In the genomic region with DNA sequence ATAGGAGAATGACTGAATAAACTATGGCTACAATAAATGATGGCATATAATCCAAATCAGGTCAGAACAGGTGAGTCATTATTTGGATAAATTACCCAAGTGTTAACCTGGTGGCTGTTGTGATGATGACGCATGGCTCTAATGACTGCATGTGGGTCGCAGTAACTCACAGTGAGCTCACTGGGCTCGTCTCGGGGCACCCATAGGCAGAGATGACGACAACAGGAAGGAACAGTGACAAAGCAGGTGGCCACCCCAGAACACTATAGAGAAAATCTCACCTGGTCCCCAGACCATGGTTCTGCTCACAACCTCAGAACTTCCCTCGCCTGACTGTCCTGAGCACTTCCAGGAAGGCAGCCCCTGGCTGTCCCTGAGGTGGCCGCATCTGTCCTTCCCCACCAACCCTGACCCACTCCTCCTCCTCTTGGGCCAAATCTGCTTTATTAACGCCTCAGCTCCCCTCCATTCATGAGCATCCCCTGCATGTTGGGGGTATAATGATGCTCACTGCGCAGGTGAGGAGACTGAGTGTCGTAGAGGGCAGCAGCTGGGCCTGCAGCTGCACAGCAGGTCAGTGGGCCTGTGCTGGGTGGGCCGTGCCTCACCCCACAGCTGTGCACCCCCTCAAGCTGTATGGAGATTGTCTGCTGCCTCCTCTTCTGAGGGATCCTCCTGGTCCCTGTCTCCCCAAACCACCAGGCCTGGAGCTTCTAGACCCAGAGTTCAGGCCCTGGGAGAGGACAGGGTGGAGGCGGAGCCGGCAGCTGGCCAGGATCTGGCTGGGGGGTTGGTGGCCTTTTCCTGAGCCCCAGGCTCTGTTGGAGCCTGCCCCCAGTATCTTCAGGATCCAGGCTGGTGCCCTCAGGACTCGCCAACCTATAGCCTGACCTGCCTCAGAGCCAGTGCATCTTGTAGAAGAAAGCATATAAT, we compare ENCODE assay signal across 11 cellular contexts. TPM values are rescaled to one million over a fixed set of nuclear protein-coding genes. Genes with fewer than 3 reads are reported as not detected.
A peak's percentile ranks its signal among the peaks of the same experiment; 100 is the strongest.
DNase-seq lines count a peak whose midpoint lies in the region; ATAC-seq, FAIRE-seq and TF ChIP-seq lines count a peak whose summit lies in the region.
"Had no signal": no experiment of that assay in that cellular context is flagged by ENCODE, and none has a peak within 500 bp of the region (broad histone marks: within the 10 kb centered on the region; RNA-seq: fewer than 3 reads in every experiment).

No MANE protein-coding gene starts in this region.

- no peaks in the 10 kb centered on the region for H3K9me2 ChIP-seq in GM23248 (ENCODE audit: insufficient read depth)
- H3K9me2 ChIP-seq: SK-N-SH had no signal

- H3K9ac ChIP-seq in GM23248 (no peak overlapping the region), colonic mucosa (ENCODE audit: low read depth in 2 of 2, low read length in 2 of 2) (no peak overlapping the region)
- H3K9ac ChIP-seq: SK-N-SH had no signal

- no peaks in the 10 kb centered on the region for H3K36me3 ChIP-seq in GM23248 (ENCODE audit: low read depth)
- H3K36me3 ChIP-seq in colonic mucosa: no peaks in the 10 kb centered on the region
- no peaks in the 10 kb centered on the region for H3K36me3 ChIP-seq in osteoblast (ENCODE audit: insufficient read depth, low read length)
- H3K36me3 ChIP-seq: right lobe of liver, WERI-Rb-1 had no signal

- peak; percentile 60 for DNase-seq in Caki2 (ENCODE audit: low read depth)
- peak; percentile 20 for DNase-seq in GM23248
- DNase-seq in colonic mucosa: peak; percentile 7
- DNase-seq in osteoblast (ENCODE audit: insufficient read length, low spot score, missing footprints): no peak
- DNase-seq in pons (ENCODE audit: low spot score): no peak
- DNase-seq in T-helper 1 cell: no peak
- DNase-seq in urothelium cell line (ENCODE audit: low spot score): no peak

- TF ChIP-seq CTCF in colonic mucosa (IDR thresholded peaks at IDR 0.05): no peak
- no peak for TF ChIP-seq CTCF in osteoblast (IDR thresholded peaks at IDR 0.05; ENCODE audit: extremely low read depth, low read depth, low read length)

- peaks cover 9% of the 10 kb centered on the region; the same call in 1 of the 2 replicates for H3K4me1 ChIP-seq in GM23248 (ENCODE audit: insufficient read depth)
- H3K4me1 ChIP-seq in colonic mucosa: no peaks in the 10 kb centered on the region
- H3K4me1 ChIP-seq in osteoblast (ENCODE audit: insufficient read depth, low read length): peaks cover 16% of the 10 kb centered on the region
- H3K4me1 ChIP-seq: right lobe of liver had no signal

- H3K4me2 ChIP-seq in GM23248 (ENCODE audit: unreplicated experiment): no peak overlapping the region
- no peak overlapping the region for H3K4me2 ChIP-seq in osteoblast (ENCODE audit: insufficient read depth, low read length)
- H3K4me2 ChIP-seq: SK-N-SH had no signal

- ATAC-seq in HG02884 (IDR thresholded peaks at IDR 0.05; ENCODE audit: unreplicated experiment): no peak

- H4K20me1 ChIP-seq in GM23248 (ENCODE audit: insufficient read depth): no peaks in the 10 kb centered on the region
- no peaks in the 10 kb centered on the region for H4K20me1 ChIP-seq in osteoblast (ENCODE audit: insufficient read depth, low read length)

- H3K4me3 ChIP-seq in GM23248 (no peak overlapping the region), colonic mucosa (no peak overlapping the region), osteoblast (ENCODE audit: insufficient read depth, low read length) (no peak overlapping the region)
- H3K4me3 ChIP-seq: right lobe of liver had no signal

- H2AFZ ChIP-seq in GM23248 (no peak overlapping the region), osteoblast (ENCODE audit: low read length) (no peak overlapping the region)

- no peak for FAIRE-seq in urothelium cell line (lab: Jason Lieb, UNC)

- H3K27me3 ChIP-seq in GM23248 (replicated peaks; ENCODE audit: insufficient read depth) (no peaks in the 10 kb centered on the region), colonic mucosa (no peaks in the 10 kb centered on the region), osteoblast (ENCODE audit: insufficient read depth, low read length) (no peaks in the 10 kb centered on the region)

- H3F3A ChIP-seq in GM23248 (ENCODE audit: insufficient read depth): 0 out of 2 replicates have a peak, but pooled peaks cover 2% of the 10 kb centered on the region

- H3K27ac ChIP-seq in GM23248 (no peak overlapping the region), colonic mucosa (no peak overlapping the region), osteoblast (ENCODE audit: low read depth, low read length) (peak overlapping the region; percentile 39)
- H3K27ac ChIP-seq: right lobe of liver, WERI-Rb-1 had no signal

- H3K9me3 ChIP-seq in GM23248 (ENCODE audit: low read depth) (no peaks in the 10 kb centered on the region), colonic mucosa (no peaks in the 10 kb centered on the region), osteoblast (ENCODE audit: low read depth, low read length) (no peaks in the 10 kb centered on the region)
- H3K9me3 ChIP-seq: right lobe of liver, SK-N-SH had no signal

- WGBS in GM23248 (ENCODE audit: low coverage in 1 of 2, low lambda C conversion rate in 2 of 2, missing lambda C conversion rate in 2 of 2), 2 experiments: 79 to 83% methylated on average over 11 to 13 of the region's 14 CpGs

- intact Hi-C loops in colonic mucosa (cut with DNase I): no loop called here

- H3K79me2 ChIP-seq in GM23248 (ENCODE audit: insufficient read depth) (peaks cover 73% of the 10 kb centered on the region), osteoblast (ENCODE audit: insufficient read depth, low read length) (peaks cover 36% of the 10 kb centered on the region)

- in situ Hi-C loops in Caki2 (cut with HindIII; ENCODE audit: low pct_unique_long_range_greater_than_20kb, low sequenced_read_pairs) (no loop called here), GM23248 (cut with MboI) (no loop called here)

RNA-seq across cellular contexts. Expression of gene FAM156A, which starts 30.9 kb away (rescaled TPM):
- total RNA-seq in Caki2 (2014; rRNA removed; shearing (Covaris generic); ENCODE audit: low replicate concordance): 1.3 and 29.6 TPM in 2 replicates
- 17.4 and 67.5 TPM in 2 replicates for total RNA-seq in GM23248 (2014; rRNA removed; shearing (Covaris generic))
- 19.8 and 31.7 TPM in 2 replicates for polyA plus RNA-seq in GM23248 (2016; fragmentation: Nextera tagmentation; extraction: Ambion mirVana)
- total RNA-seq in colonic mucosa (10 to 100 TPM; 10.8 to 20.0 TPM), osteoblast (11.8 and 16.6 TPM in 2 replicates)

RNA-seq across cellular contexts. Expression of gene GPR173, which starts 59.3 kb away (rescaled TPM):
- not detected in 2 replicates for total RNA-seq in Caki2 (2014; rRNA removed; shearing (Covaris generic); ENCODE audit: low replicate concordance)
- total RNA-seq in GM23248 (2014; rRNA removed; shearing (Covaris generic)): 0.86 and 2.7 TPM in 2 replicates
- polyA plus RNA-seq in GM23248 (2016; fragmentation: Nextera tagmentation; extraction: Ambion mirVana): 0.09 and 0.24 TPM in 2 replicates
- total RNA-seq in colonic mucosa (1 to 10 TPM in 1 of 2 donors, under 1 TPM in 1; 0.47 to 1.2 TPM), osteoblast (1.8 and 2.2 TPM in 2 replicates)

Comparison
In these comparisons a context has a peak if more than half of its experiments do, and no peak if none do; other contexts are left out.
1. DNase-seq: peak in Caki2 (single experiment), GM23248 (single experiment) and colonic mucosa (single experiment); none in osteoblast (single experiment), pons (single experiment), T-helper 1 cell (0 of 5) and urothelium cell line (single experiment).